In the genomic region with DNA sequence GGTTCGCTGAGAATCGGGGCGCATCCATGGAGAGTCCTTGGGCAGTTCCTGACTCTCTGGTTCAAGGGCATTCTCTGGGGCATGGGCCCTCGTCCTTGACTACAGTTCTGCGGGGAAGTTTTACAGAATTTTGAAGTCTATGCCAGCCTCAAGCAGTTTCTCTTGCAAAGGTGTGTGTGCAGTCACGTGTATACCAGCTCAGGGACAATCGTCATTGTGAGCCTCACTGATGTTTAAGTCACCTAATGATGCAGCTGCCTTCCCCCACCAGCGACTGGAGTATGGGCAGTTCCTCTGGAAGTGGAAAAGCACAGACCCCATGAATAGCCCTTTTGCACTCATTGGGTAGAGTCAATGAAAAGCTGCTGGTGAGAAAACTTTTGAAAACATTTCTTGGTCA, we compare ENCODE assay signal across 1 cellular context.
TF ChIP-seq lines count a peak whose summit lies in the region.

No MANE protein-coding gene starts in this region.

TF ChIP-seq in GM12878, 131 proteins besides CTCF, POLR2A, EP300 and RAD21 (continued from another document):
- peak; percentile 61 for TF ChIP-seq RAD51 (IDR thresholded peaks at IDR 0.05)
- no peak for TF ChIP-seq BRCA1 (IDR thresholded peaks at IDR 0.05; ENCODE audit: low read depth, low read length)
- no peak for TF ChIP-seq POU2F2 (IDR thresholded peaks at IDR 0.05; ENCODE audit: borderline replicate concordance, low read depth, low read length)
- no peak for TF ChIP-seq FOXM1 (IDR thresholded peaks at IDR 0.05; ENCODE audit: low read depth, low read length)
- TF ChIP-seq FOS (IDR thresholded peaks at IDR 0.05; ENCODE audit: borderline replicate concordance, extremely low read depth, insufficient read length) = no peak
- no peak for TF ChIP-seq RBBP5 (conservative IDR thresholded peaks at IDR 0.05)
- TF ChIP-seq BHLHE40 (IDR thresholded peaks at IDR 0.05; ENCODE audit: borderline replicate concordance in 1 of 2, low read depth in 2 of 2, low read length in 1 of 2) = peak; percentile 57 to 83; a peak in 2 of 4 replicates
- no peak for TF ChIP-seq NR2C2 (IDR thresholded peaks at IDR 0.05; ENCODE audit: borderline replicate concordance, control insufficient read depth, insufficient read length, low read depth)
- TF ChIP-seq, protein P1, sequence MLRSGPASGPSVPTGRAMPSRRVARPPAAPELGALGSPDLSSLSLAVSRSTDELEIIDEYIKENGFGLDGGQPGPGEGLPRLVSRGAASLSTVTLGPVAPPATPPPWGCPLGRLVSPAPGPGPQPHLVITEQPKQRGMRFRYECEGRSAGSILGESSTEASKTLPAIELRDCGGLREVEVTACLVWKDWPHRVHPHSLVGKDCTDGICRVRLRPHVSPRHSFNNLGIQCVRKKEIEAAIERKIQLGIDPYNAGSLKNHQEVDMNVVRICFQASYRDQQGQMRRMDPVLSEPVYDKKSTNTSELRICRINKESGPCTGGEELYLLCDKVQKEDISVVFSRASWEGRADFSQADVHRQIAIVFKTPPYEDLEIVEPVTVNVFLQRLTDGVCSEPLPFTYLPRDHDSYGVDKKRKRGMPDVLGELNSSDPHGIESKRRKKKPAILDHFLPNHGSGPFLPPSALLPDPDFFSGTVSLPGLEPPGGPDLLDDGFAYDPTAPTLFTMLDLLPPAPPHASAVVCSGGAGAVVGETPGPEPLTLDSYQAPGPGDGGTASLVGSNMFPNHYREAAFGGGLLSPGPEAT (IDR thresholded peaks at IDR 0.05; ENCODE audit: low read depth) = no peak
- TF ChIP-seq, protein P2, sequence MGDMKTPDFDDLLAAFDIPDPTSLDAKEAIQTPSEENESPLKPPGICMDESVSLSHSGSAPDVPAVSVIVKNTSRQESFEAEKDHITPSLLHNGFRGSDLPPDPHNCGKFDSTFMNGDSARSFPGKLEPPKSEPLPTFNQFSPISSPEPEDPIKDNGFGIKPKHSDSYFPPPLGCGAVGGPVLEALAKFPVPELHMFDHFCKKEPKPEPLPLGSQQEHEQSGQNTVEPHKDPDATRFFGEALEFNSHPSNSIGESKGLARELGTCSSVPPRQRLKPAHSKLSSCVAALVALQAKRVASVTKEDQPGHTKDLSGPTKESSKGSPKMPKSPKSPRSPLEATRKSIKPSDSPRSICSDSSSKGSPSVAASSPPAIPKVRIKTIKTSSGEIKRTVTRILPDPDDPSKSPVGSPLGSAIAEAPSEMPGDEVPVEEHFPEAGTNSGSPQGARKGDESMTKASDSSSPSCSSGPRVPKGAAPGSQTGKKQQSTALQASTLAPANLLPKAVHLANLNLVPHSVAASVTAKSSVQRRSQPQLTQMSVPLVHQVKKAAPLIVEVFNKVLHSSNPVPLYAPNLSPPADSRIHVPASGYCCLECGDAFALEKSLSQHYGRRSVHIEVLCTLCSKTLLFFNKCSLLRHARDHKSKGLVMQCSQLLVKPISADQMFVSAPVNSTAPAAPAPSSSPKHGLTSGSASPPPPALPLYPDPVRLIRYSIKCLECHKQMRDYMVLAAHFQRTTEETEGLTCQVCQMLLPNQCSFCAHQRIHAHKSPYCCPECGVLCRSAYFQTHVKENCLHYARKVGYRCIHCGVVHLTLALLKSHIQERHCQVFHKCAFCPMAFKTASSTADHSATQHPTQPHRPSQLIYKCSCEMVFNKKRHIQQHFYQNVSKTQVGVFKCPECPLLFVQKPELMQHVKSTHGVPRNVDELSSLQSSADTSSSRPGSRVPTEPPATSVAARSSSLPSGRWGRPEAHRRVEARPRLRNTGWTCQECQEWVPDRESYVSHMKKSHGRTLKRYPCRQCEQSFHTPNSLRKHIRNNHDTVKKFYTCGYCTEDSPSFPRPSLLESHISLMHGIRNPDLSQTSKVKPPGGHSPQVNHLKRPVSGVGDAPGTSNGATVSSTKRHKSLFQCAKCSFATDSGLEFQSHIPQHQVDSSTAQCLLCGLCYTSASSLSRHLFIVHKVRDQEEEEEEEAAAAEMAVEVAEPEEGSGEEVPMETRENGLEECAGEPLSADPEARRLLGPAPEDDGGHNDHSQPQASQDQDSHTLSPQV (IDR thresholded peaks at IDR 0.05) = no peak
- TF ChIP-seq CBX5 (IDR thresholded peaks at IDR 0.05; ENCODE audit: low read depth) = no peak
- TF ChIP-seq MTA3 (IDR thresholded peaks at IDR 0.05; ENCODE audit: borderline replicate concordance, low read length) = no peak
- no peak for TF ChIP-seq MEF2A (IDR thresholded peaks at IDR 0.05; ENCODE audit: insufficient read depth, low read depth, low read length)
- TF ChIP-seq SMARCA5 (IDR thresholded peaks at IDR 0.05) = no peak
- TF ChIP-seq ETV6 (conservative IDR thresholded peaks at IDR 0.05 in 1 of 2, IDR thresholded peaks at IDR 0.05 in 1 of 2; ENCODE audit: borderline replicate concordance in 1 of 2, low read depth in 1 of 2) = no peak
